13 cellular contexts compared by ENCODE assay signal in genomic region chr1:89546934-89547562, GRCh38. TPM values are rescaled to one million over a fixed set of nuclear protein-coding genes. Genes with fewer than 3 reads are reported as not detected.
DNase-seq lines count a peak whose midpoint lies in the region; ATAC-seq and TF ChIP-seq lines count a peak whose summit lies in the region.
"Had no signal": no experiment of that assay in that cellular context is flagged by ENCODE, and none has a peak within 500 bp of the region (broad histone marks: within the 10 kb centered on the region; RNA-seq: fewer than 3 reads in every experiment).

No MANE protein-coding gene starts in this region.

- TF ChIP-seq POLR2A in esophagus squamous epithelium (IDR thresholded peaks at IDR 0.05), result no peak

- intact Hi-C loops in activated T-helper 1 cell treated with anti-CD3 and anti-CD28 coated beads, Interleukin-12 subunit alpha, Interleukin-12 subunit beta, Interleukin-2, Interleukin-4 antibody, amounts not matched to agents 30 ng/mL and 10 ng/mL and 1 ng/mL, durations not matched to agents 14 hours and 24 hours and 36 hours (cut with micrococcal nuclease), result loop anchor here (1.0 to 2.0 kb wide), 5 partner anchors 42 to 234 kb away; no protein-coding TSS in a partner anchor
- intact Hi-C loops in esophagus squamous epithelium (cut with DNase I), result no loop called here

- peak; percentile 26 to 30 for ATAC-seq in activated T-cell treated with anti-CD3 and anti-CD28 coated beads, Interleukin-2, amount 50 U/mL, for 72 hours (replicated peaks in 1 of 2)
- ATAC-seq in stimulated activated naive CD8-positive, alpha-beta T cell treated with anti-CD3 and anti-CD28 coated beads, Interleukin-15, amount 100 ng/mL, for 72 hours, result no peak

- no peaks in the 10 kb centered on the region for H3K27me3 ChIP-seq in esophagus squamous epithelium
- H3K27me3 ChIP-seq: stomach had no signal

- peaks cover 8 to 15% of the 10 kb centered on the region in 2 donors for H3K36me3 Mint-ChIP-seq in activated T-cell treated with anti-CD3 and anti-CD28 coated beads, Interleukin-2, amount 50 U/mL, for 72 hours (ENCODE audit: insufficient read depth in 2 of 2)
- H3K36me3 Mint-ChIP-seq in activated T-helper 1 cell treated with anti-CD3 and anti-CD28 coated beads, Interleukin-12 subunit alpha, Interleukin-12 subunit beta, Interleukin-2, Interleukin-4 antibody, amounts not matched to agents 30 ng/mL and 10 ng/mL and 1 ng/mL, durations not matched to agents 14 hours and 24 hours and 36 hours (ENCODE audit: low read depth), result peaks cover 48% of the 10 kb centered on the region
- H3K36me3 Mint-ChIP-seq: naive B cell had no signal

- DNase-seq in activated T-cell treated with anti-CD3 and anti-CD28 coated beads, Interleukin-2, amount 50 U/mL, for 72 hours, result no peak
- DNase-seq in activated T-cell treated with anti-CD3 and anti-CD28 coated beads for 4 hours (no peak), esophagus squamous epithelium (lab: John Stamatoyannopoulos, UW) (no peak), NCI-H345 (lab: John Stamatoyannopoulos, UW) (no peak), HEK293T (ENCODE audit: extremely low spot score) (no peak), inferior parietal cortex (ENCODE audit: extremely low spot score) (no peak)
- DNase-seq in activated T-helper 1 cell treated with anti-CD3 and anti-CD28 coated beads, Interleukin-12 subunit alpha, Interleukin-12 subunit beta, Interleukin-2, Interleukin-4 antibody, amounts not matched to agents 30 ng/mL and 10 ng/mL and 1 ng/mL, durations not matched to agents 14 hours and 24 hours and 36 hours (ENCODE audit: low spot score), result no peak
- no peak for DNase-seq in stimulated activated naive CD8-positive, alpha-beta T cell treated with anti-CD3 and anti-CD28 coated beads, Interleukin-15, amount 100 ng/mL, for 72 hours
- DNase-seq: aorta, naive B cell, stomach had no signal

- no peak for TF ChIP-seq CTCF in esophagus squamous epithelium (IDR thresholded peaks at IDR 0.05)

- no peaks in the 10 kb centered on the region for H3K27me3 Mint-ChIP-seq in activated T-cell treated with anti-CD3 and anti-CD28 coated beads, Interleukin-2, amount 50 U/mL, for 72 hours (ENCODE audit: low read depth)
- H3K27me3 Mint-ChIP-seq in activated T-helper 1 cell treated with anti-CD3 and anti-CD28 coated beads, Interleukin-12 subunit alpha, Interleukin-12 subunit beta, Interleukin-2, Interleukin-4 antibody, amounts not matched to agents 30 ng/mL and 10 ng/mL and 1 ng/mL, durations not matched to agents 14 hours and 24 hours and 36 hours (ENCODE audit: insufficient read depth), result peaks cover 2% of the 10 kb centered on the region
- no peaks in the 10 kb centered on the region for H3K27me3 Mint-ChIP-seq in stimulated activated naive CD8-positive, alpha-beta T cell treated with anti-CD3 and anti-CD28 coated beads, Interleukin-15, amount 100 ng/mL, for 72 hours
- H3K27me3 Mint-ChIP-seq: naive B cell had no signal

- peak overlapping the region; percentile 99 for H3K27ac Mint-ChIP-seq in activated T-cell treated with anti-CD3 and anti-CD28 coated beads, Interleukin-2, amount 50 U/mL, for 72 hours
- H3K27ac Mint-ChIP-seq in activated T-helper 1 cell treated with anti-CD3 and anti-CD28 coated beads, Interleukin-12 subunit alpha, Interleukin-12 subunit beta, Interleukin-2, Interleukin-4 antibody, amounts not matched to agents 30 ng/mL and 10 ng/mL and 1 ng/mL, durations not matched to agents 14 hours and 24 hours and 36 hours, result peak overlapping the region; percentile 90
- peak overlapping the region; percentile 1 to 83 for H3K27ac Mint-ChIP-seq in stimulated activated naive CD8-positive, alpha-beta T cell treated with anti-CD3 and anti-CD28 coated beads, Interleukin-15, amount 100 ng/mL, for 72 hours
- H3K27ac Mint-ChIP-seq: naive B cell had no signal

- peak overlapping the region in 3 of 4 donors; percentile 34 to 50 (median 49) for H3K27ac ChIP-seq in esophagus squamous epithelium
- H3K27ac ChIP-seq: KMS-11 had no signal

- peak overlapping the region; percentile 52 to 66 for H3K4me3 Mint-ChIP-seq in activated T-cell treated with anti-CD3 and anti-CD28 coated beads, Interleukin-2, amount 50 U/mL, for 72 hours
- peak overlapping the region; percentile 31 for H3K4me3 Mint-ChIP-seq in activated T-helper 1 cell treated with anti-CD3 and anti-CD28 coated beads, Interleukin-12 subunit alpha, Interleukin-12 subunit beta, Interleukin-2, Interleukin-4 antibody, amounts not matched to agents 30 ng/mL and 10 ng/mL and 1 ng/mL, durations not matched to agents 14 hours and 24 hours and 36 hours
- peak overlapping the region; percentile 4 to 42 for H3K4me3 Mint-ChIP-seq in stimulated activated naive CD8-positive, alpha-beta T cell treated with anti-CD3 and anti-CD28 coated beads, Interleukin-15, amount 100 ng/mL, for 72 hours
- H3K4me3 Mint-ChIP-seq: naive B cell had no signal

- H3K4me1 Mint-ChIP-seq in activated T-cell treated with anti-CD3 and anti-CD28 coated beads, Interleukin-2, amount 50 U/mL, for 72 hours (ENCODE audit: low read depth), result peaks cover 92% of the 10 kb centered on the region
- peaks cover 86% of the 10 kb centered on the region for H3K4me1 Mint-ChIP-seq in activated T-helper 1 cell treated with anti-CD3 and anti-CD28 coated beads, Interleukin-12 subunit alpha, Interleukin-12 subunit beta, Interleukin-2, Interleukin-4 antibody, amounts not matched to agents 30 ng/mL and 10 ng/mL and 1 ng/mL, durations not matched to agents 14 hours and 24 hours and 36 hours (ENCODE audit: low read depth)
- H3K4me1 Mint-ChIP-seq in stimulated activated naive CD8-positive, alpha-beta T cell treated with anti-CD3 and anti-CD28 coated beads, Interleukin-15, amount 100 ng/mL, for 72 hours, result peaks cover 69% of the 10 kb centered on the region

- H3K36me3 ChIP-seq in esophagus squamous epithelium, result peaks cover 0 to 7% (median 0%) of the 10 kb centered on the region in 3 donors
- H3K36me3 ChIP-seq: stomach had no signal

- POLR2A ChIA-PET in HEK293T (lab: Yijun Ruan, JAX), result no interaction called here

- no peaks in the 10 kb centered on the region for H3K9me3 ChIP-seq in esophagus squamous epithelium
- H3K9me3 ChIP-seq: stomach had no signal

- H3K4me1 ChIP-seq in esophagus squamous epithelium, result peaks cover 0 to 44% (median 29%) of the 10 kb centered on the region in 3 donors

- H3K4me3 ChIP-seq in esophagus squamous epithelium, result no peak overlapping the region
- H3K4me3 ChIP-seq: lung, stomach had no signal

- no peaks in the 10 kb centered on the region for H3K9me3 Mint-ChIP-seq in activated T-cell treated with anti-CD3 and anti-CD28 coated beads, Interleukin-2, amount 50 U/mL, for 72 hours
- H3K9me3 Mint-ChIP-seq in activated T-helper 1 cell treated with anti-CD3 and anti-CD28 coated beads, Interleukin-12 subunit alpha, Interleukin-12 subunit beta, Interleukin-2, Interleukin-4 antibody, amounts not matched to agents 30 ng/mL and 10 ng/mL and 1 ng/mL, durations not matched to agents 14 hours and 24 hours and 36 hours, result no peaks in the 10 kb centered on the region
- H3K9me3 Mint-ChIP-seq in stimulated activated naive CD8-positive, alpha-beta T cell treated with anti-CD3 and anti-CD28 coated beads, Interleukin-15, amount 100 ng/mL, for 72 hours, result no peaks in the 10 kb centered on the region
- H3K9me3 Mint-ChIP-seq: naive B cell had no signal

- CTCF ChIA-PET in HEK293T (lab: Yijun Ruan, JAX), result interaction anchor here (0.7 kb wide), 1 partner anchor 29 kb away, joined by 3 read pairs; no protein-coding TSS in a partner anchor

TF ChIP-seq in HEK293T, 16 proteins besides CTCF, POLR2A, EP300 and RAD21:
- TF ChIP-seq LEF1 (IDR thresholded peaks at IDR 0.05; ENCODE audit: borderline replicate concordance), result no peak
- no peak for TF ChIP-seq FOXK2 (IDR thresholded peaks at IDR 0.05)
- no peak for TF ChIP-seq HDGF (IDR thresholded peaks at IDR 0.05; ENCODE audit: borderline replicate concordance)
TF ChIP-seq in HEK293T: peak in this region for 0.

RNA-seq across cellular contexts. Expression of gene LRRC8B, which starts 22.4 kb away (rescaled TPM):
- 10 to 100 TPM; 33.8 to 38.9 TPM for total RNA-seq in activated T-cell treated with anti-CD3 and anti-CD28 coated beads, Interleukin-2, amount 50 U/mL, for 72 hours
- 62.3 and 69.9 TPM in 2 replicates for total RNA-seq in activated T-helper 1 cell treated with anti-CD3 and anti-CD28 coated beads, Interleukin-12 subunit alpha, Interleukin-12 subunit beta, Interleukin-2, Interleukin-4 antibody, amounts not matched to agents 30 ng/mL and 10 ng/mL and 1 ng/mL, durations not matched to agents 14 hours and 24 hours and 36 hours
- total RNA-seq in esophagus squamous epithelium, result 10 to 100 TPM in 1 of 4 donors, 1 to 10 TPM in 3; 8.7 to 19.5 (median 9.2) TPM

Comparison
In these comparisons a context has a peak if more than half of its experiments do, and no peak if none do; other contexts are left out.
1. H3K27ac Mint-ChIP-seq: peak in every context shown above with its lines; median percentile 99 in activated T-cell treated with anti-CD3 and anti-CD28 coated beads, Interleukin-2, amount 50 U/mL, for 72 hours; 90 in activated T-helper 1 cell treated with anti-CD3 and anti-CD28 coated beads, Interleukin-12 subunit alpha, Interleukin-12 subunit beta, Interleukin-2, Interleukin-4 antibody, amounts not matched to agents 30 ng/mL and 10 ng/mL and 1 ng/mL, durations not matched to agents 14 hours and 24 hours and 36 hours; 42 in stimulated activated naive CD8-positive, alpha-beta T cell treated with anti-CD3 and anti-CD28 coated beads, Interleukin-15, amount 100 ng/mL, for 72 hours.